ENCODE assay signal across 1 cellular context in genomic region chr14:81423504-81423903, GRCh38.
TF ChIP-seq lines count a peak whose summit lies in the region.

No MANE protein-coding gene starts in this region.

TF ChIP-seq in H1, 55 proteins besides CTCF, POLR2A, EP300 and RAD21 (continued from another document):
- TF ChIP-seq USF2 (IDR thresholded peaks at IDR 0.05; ENCODE audit: low read length), result no peak
- no peak for TF ChIP-seq GABPA (IDR thresholded peaks at IDR 0.05; ENCODE audit: borderline replicate concordance, insufficient read depth, low read length)
- TF ChIP-seq SAP30 (IDR thresholded peaks at IDR 0.05; ENCODE audit: insufficient read depth, insufficient replicate concordance, low read length), result no peak
- no peak for TF ChIP-seq SP4 (IDR thresholded peaks at IDR 0.05; ENCODE audit: low read length)
- TF ChIP-seq SRF (IDR thresholded peaks at IDR 0.05; ENCODE audit: low read depth, low read length), result no peak
- TF ChIP-seq POU5F1 (IDR thresholded peaks at IDR 0.05; ENCODE audit: low read depth, low read length), result no peak
- no peak for TF ChIP-seq JUN (IDR thresholded peaks at IDR 0.05; ENCODE audit: low read depth, low read length)
- no peak for TF ChIP-seq RNF2 (IDR thresholded peaks at IDR 0.05; ENCODE audit: borderline replicate concordance, low read depth, low read length, missing control alignments, poor library complexity, severe bottlenecking)
- no peak for TF ChIP-seq MAFK (IDR thresholded peaks at IDR 0.05; ENCODE audit: low read depth, low read length)
- no peak for TF ChIP-seq CHD7 (IDR thresholded peaks at IDR 0.05; ENCODE audit: insufficient replicate concordance, low read length)
- no peak for TF ChIP-seq HDAC2 (IDR thresholded peaks at IDR 0.05; ENCODE audit: borderline replicate concordance in 1 of 2, low read depth in 2 of 2, low read length in 2 of 2)
